In the genomic region with DNA sequence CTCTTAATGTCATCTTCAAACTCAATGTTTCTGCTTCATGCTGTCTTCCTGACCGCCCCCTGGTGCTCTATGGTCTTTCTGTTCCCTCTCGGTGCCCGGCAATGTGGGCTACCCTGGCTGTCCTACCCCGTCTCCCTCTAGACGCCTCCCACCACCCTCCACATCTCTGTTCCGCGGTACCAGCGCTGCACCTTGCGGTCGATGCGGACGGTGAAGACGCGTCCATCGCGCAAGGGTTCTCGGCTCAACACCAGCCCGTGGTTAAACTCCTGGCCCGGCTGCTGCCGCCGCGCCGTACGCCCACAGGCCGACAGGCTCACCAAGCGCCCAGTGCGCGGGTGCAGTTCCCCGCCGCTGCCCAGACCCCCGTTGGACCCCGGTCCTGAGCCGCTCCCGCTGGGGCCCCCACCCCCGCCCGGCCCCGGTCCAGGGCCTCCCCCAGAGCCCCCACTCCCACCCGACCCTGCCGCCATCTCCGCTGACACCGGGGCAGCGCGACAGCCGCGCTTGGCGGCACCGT, we compare ENCODE assay signal across 8 cellular contexts. TPM values are rescaled to one million over a fixed set of nuclear protein-coding genes. Genes with fewer than 3 reads are reported as not detected.
DNase-seq lines count a peak whose midpoint lies in the region; ATAC-seq and TF ChIP-seq lines count a peak whose summit lies in the region.

A gene (minus strand): TSS at position 496 of the 520 bp plus-strand sequence. CDS start 23 bp downstream, at position 473.

- H3K27ac Mint-ChIP-seq in immature natural killer cell = peak within 1 kb of the TSS; percentile 94 to 98 (median 96)
- H3K27ac Mint-ChIP-seq in stimulated activated memory B cell treated with anti-CD40 and anti-IgM and Interleukin-4, amounts not matched to agents 10 μg/mL and 1 μg/mL and 100 μg/mL, for 72 hours = peak within 1 kb of the TSS; percentile 99

- H3K36me3 Mint-ChIP-seq in immature natural killer cell = no peaks in the 10 kb centered on the region
- peaks cover 20% of the 10 kb centered on the region for H3K36me3 Mint-ChIP-seq in stimulated activated memory B cell treated with anti-CD40 and anti-IgM and Interleukin-4, amounts not matched to agents 10 μg/mL and 1 μg/mL and 100 μg/mL, for 72 hours

- peak within 1 kb of the TSS; percentile 91 to 99 (median 97) for H3K4me3 Mint-ChIP-seq in immature natural killer cell
- H3K4me3 Mint-ChIP-seq in stimulated activated memory B cell treated with anti-CD40 and anti-IgM and Interleukin-4, amounts not matched to agents 10 μg/mL and 1 μg/mL and 100 μg/mL, for 72 hours = peak within 1 kb of the TSS; percentile 99

- H3K9me3 Mint-ChIP-seq in immature natural killer cell = no peaks in the 10 kb centered on the region
- no peaks in the 10 kb centered on the region for H3K9me3 Mint-ChIP-seq in stimulated activated memory B cell treated with anti-CD40 and anti-IgM and Interleukin-4, amounts not matched to agents 10 μg/mL and 1 μg/mL and 100 μg/mL, for 72 hours

- DNase-seq in AG09309 (ENCODE audit: low read depth) (no peak), HT1080 (ENCODE audit: low read depth) (no peak), astrocyte of the cerebellum (ENCODE audit: low read depth) (no peak), immature natural killer cell (no peak), A172 (ENCODE audit: low spot score) (no peak), pons (ENCODE audit: low spot score) (no peak)

- peaks cover 9 to 14% (median 13%) of the 10 kb centered on the region in 3 donors for H3K27me3 Mint-ChIP-seq in immature natural killer cell (ENCODE audit: low read depth in 3 of 3)
- no peaks in the 10 kb centered on the region for H3K27me3 Mint-ChIP-seq in stimulated activated memory B cell treated with anti-CD40 and anti-IgM and Interleukin-4, amounts not matched to agents 10 μg/mL and 1 μg/mL and 100 μg/mL, for 72 hours

- ATAC-seq in GM19023 (IDR thresholded peaks at IDR 0.05; ENCODE audit: unreplicated experiment) = peak; percentile 5
- peak; percentile 2 for ATAC-seq in stimulated activated memory B cell treated with anti-CD40 and anti-IgM and Interleukin-4, amounts not matched to agents 10 μg/mL and 1 μg/mL and 100 μg/mL, for 72 hours

- in situ Hi-C loops in astrocyte of the cerebellum (cut with HindIII; ENCODE audit: low sequenced_read_pairs) = no loop called here

- peaks cover 23 to 31% of the 10 kb centered on the region in 2 donors for H3K4me1 Mint-ChIP-seq in immature natural killer cell
- H3K4me1 Mint-ChIP-seq in stimulated activated memory B cell treated with anti-CD40 and anti-IgM and Interleukin-4, amounts not matched to agents 10 μg/mL and 1 μg/mL and 100 μg/mL, for 72 hours = peaks cover 67% of the 10 kb centered on the region

- H3K4me3 ChIP-seq in AG09309 (ENCODE audit: control insufficient read depth, low read depth, low read length) (peak within 1 kb of the TSS; percentile 88), astrocyte of the cerebellum (ENCODE audit: low read depth, low read length) (peak within 1 kb of the TSS; percentile 62)

- TF ChIP-seq CTCF in AG09309 (IDR thresholded peaks at IDR 0.05; ENCODE audit: control insufficient read depth, insufficient read depth, low read depth, low read length, missing control alignments) (no peak), astrocyte of the cerebellum (IDR thresholded peaks at IDR 0.05; ENCODE audit: low read depth, low read length, missing control alignments) (peak; percentile 11)

RNA-seq across cellular contexts. Expression of the gene that starts here (rescaled TPM):
- 20.7 TPM in 2 replicates for total RNA-seq in HT1080 (2014; rRNA removed; shearing (Covaris generic))
- 7.3 and 8.2 TPM in 2 replicates for polyA plus RNA-seq in HT1080 (2015; cell fraction: cytosol; rRNA removed)
- 74.5 and 82.3 TPM in 2 replicates for polyA plus RNA-seq in HT1080 (2015; cell fraction: nucleus; rRNA removed)
- polyA plus RNA-seq in immature natural killer cell = 1 to 10 TPM in 2 of 3 donors, under 1 TPM in 1; 0.58 to 2.8 (median 1.4) TPM
- total RNA-seq in A172 (2014; rRNA removed; shearing (Covaris generic)) = 9.8 and 12.2 TPM in 2 replicates
